ENCODE assay signal across 2 cellular contexts in genomic region chr11:130172001-130172400, GRCh38. TPM values are rescaled to one million over a fixed set of nuclear protein-coding genes. Genes with fewer than 3 reads are reported as not detected.
"Had no signal": no experiment of that assay in that cellular context is flagged by ENCODE, and none has a peak within 500 bp of the region (broad histone marks: within the 10 kb centered on the region; RNA-seq: fewer than 3 reads in every experiment).

No MANE protein-coding gene starts in this region.

RNA-seq across cellular contexts. Expression of gene ST14, which starts 12.4 kb away (rescaled TPM):
- total RNA-seq: myocyte had no signal
- polyA plus RNA-seq: neural cell had no signal
